In genomic region chr1:191831572-191831971, GRCh38 we compare ENCODE assay signal across 1 cellular context.
TF ChIP-seq lines count a peak whose summit lies in the region.

No MANE protein-coding gene starts in this region.

TF ChIP-seq in Ishikawa, 13 proteins besides CTCF, POLR2A, EP300 and RAD21 (continued from another document):
- TF ChIP-seq REST (IDR thresholded peaks at IDR 0.05; ENCODE audit: low read depth): no peak
- no peak for TF ChIP-seq CREB1 (IDR thresholded peaks at IDR 0.05; ENCODE audit: low read depth)
- no peak for TF ChIP-seq MAX (IDR thresholded peaks at IDR 0.05)
- TF ChIP-seq TCF12 (IDR thresholded peaks at IDR 0.05; ENCODE audit: low read depth): no peak
- no peak for TF ChIP-seq EGR1 (IDR thresholded peaks at IDR 0.05)
